In the genomic region with DNA sequence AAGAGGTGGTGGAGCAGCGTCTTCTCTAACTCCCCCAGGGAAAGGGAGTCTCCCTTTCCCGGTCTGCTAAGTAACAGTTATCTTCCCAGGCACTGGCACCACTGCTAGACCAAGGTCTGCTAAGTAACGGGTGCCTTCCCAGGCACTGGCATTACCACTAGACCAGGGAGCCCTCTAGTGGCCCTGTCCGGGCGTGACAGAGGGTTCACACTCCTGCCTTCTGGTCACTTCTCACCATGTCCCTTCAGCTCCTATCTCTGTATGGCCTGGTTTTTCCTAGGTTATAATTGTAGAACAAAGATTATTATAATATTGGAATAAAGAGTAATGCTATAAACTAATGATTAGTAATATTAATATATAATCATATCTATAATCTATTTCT, we compare ENCODE assay signal across 1 cellular context.
TF ChIP-seq lines count a peak whose summit lies in the region.

No MANE protein-coding gene starts in this region.

TF ChIP-seq in K562, 482 proteins besides CTCF, POLR2A, EP300 and RAD21:
- TF ChIP-seq, protein P1, sequence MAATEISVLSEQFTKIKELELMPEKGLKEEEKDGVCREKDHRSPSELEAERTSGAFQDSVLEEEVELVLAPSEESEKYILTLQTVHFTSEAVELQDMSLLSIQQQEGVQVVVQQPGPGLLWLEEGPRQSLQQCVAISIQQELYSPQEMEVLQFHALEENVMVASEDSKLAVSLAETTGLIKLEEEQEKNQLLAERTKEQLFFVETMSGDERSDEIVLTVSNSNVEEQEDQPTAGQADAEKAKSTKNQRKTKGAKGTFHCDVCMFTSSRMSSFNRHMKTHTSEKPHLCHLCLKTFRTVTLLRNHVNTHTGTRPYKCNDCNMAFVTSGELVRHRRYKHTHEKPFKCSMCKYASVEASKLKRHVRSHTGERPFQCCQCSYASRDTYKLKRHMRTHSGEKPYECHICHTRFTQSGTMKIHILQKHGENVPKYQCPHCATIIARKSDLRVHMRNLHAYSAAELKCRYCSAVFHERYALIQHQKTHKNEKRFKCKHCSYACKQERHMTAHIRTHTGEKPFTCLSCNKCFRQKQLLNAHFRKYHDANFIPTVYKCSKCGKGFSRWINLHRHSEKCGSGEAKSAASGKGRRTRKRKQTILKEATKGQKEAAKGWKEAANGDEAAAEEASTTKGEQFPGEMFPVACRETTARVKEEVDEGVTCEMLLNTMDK (IDR thresholded peaks at IDR 0.05; ENCODE audit: borderline replicate concordance, insufficient read depth, low read depth, low read length, poor library complexity, severe bottlenecking) = peak; percentile 30
